ENCODE assay signal across 20 cellular contexts in the genomic region with DNA sequence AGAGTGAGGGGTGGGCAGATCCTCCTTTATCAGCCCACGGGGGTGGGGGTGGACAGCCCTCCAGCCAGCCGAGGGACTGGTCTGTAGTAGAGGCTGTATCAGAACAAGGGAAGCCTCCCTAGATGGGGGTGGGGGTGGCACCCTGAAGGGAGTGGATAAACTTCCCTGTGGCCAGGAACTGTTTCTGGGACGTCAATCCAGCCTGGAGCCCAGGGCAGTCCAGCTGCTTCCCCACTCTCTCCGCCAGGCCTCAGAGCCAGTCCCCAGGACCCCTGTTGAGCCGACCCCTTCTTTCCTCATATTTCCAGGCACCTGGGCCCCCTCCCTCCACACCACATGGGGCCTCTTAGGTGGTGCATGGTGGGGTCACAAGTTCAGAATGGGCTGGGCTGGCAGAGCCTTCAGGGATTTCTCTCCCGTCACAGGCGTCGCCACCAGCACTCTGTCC. TPM values are rescaled to one million over a fixed set of nuclear protein-coding genes. Genes with fewer than 3 reads are reported as not detected.
DNase-seq lines count a peak whose midpoint lies in the region; ATAC-seq and TF ChIP-seq lines count a peak whose summit lies in the region.
"Had no signal": no experiment of that assay in that cellular context is flagged by ENCODE, and none has a peak within 500 bp of the region (broad histone marks: within the 10 kb centered on the region; RNA-seq: fewer than 3 reads in every experiment).

No MANE protein-coding gene starts in this region.

- H3K9me3 ChIP-seq in HEK293 (ENCODE audit: control insufficient read depth, insufficient read depth, low read depth, low read length): no peaks in the 10 kb centered on the region
- H3K9me3 ChIP-seq: SJSA1 had no signal

- POLR2A ChIA-PET in HEK293 (lab: Yijun Ruan, JAX): no interaction called here

- DNase-seq in activated CD4-positive, CD25-positive, alpha-beta regulatory T cell treated with anti-CD3 and anti-CD28 coated beads, Interleukin-2, amount 50 U/mL, for 72 hours: peak; percentile 29
- DNase-seq in left kidney (ENCODE audit: low read depth, low spot score) (peak; percentile 7), ureter (ENCODE audit: low spot score) (peak; percentile 42), NCI-H1105 treated with DMSO at 0.1 percent for 48 hours (lab: John Stamatoyannopoulos, UW) (no peak)
- DNase-seq: COR-L47, DMS153, HFFc6, NCI-H1436, NCI-H2029, NCI-H2171 treated with DMSO at 0.1 percent for 48 hours, NCI-H446 treated with DMSO at 0.1 percent for 48 hours, RPMI8226 had no signal

- no peak overlapping the region for H3K27ac ChIP-seq in HEK293 (ENCODE audit: extremely low read depth, low read depth, low read length)
- H3K27ac ChIP-seq: 22Rv1, SJSA1 had no signal

- TF ChIP-seq CTCF in HEK293 (tag by site-specific recombination; IDR thresholded peaks at IDR 0.05): no peak

- no peak for ATAC-seq in activated CD4-positive, CD25-positive, alpha-beta regulatory T cell treated with anti-CD3 and anti-CD28 coated beads, Interleukin-2, amount 50 U/mL, for 24 hours
- ATAC-seq in HG03095 (IDR thresholded peaks at IDR 0.05; ENCODE audit: unreplicated experiment) (no peak), HG02623 (IDR thresholded peaks at IDR 0.05; ENCODE audit: unreplicated experiment) (no peak)

- CTCF ChIA-PET in HEK293 (lab: Yijun Ruan, JAX): interaction anchor here (0.6 kb wide), 1 partner anchor 76 kb away, joined by 3 read pairs; no protein-coding TSS in a partner anchor

- no peaks in the 10 kb centered on the region for H3K36me3 ChIP-seq in HEK293 (ENCODE audit: control insufficient read depth in 2 of 2, insufficient read depth in 1 of 2, low read length in 2 of 2)
- H3K36me3 ChIP-seq: SJSA1 had no signal

- H3K4me3 ChIP-seq in HEK293 (ENCODE audit: low read depth, low read length): no peak overlapping the region
- H3K4me3 ChIP-seq: SJSA1 had no signal

- no peaks in the 10 kb centered on the region for H3K4me1 ChIP-seq in HEK293 (ENCODE audit: control insufficient read depth, insufficient read depth, low read length)

TF ChIP-seq in HEK293, 187 proteins besides CTCF, POLR2A, EP300 and RAD21:
- TF ChIP-seq KLF1 (tag by site-specific recombination; IDR thresholded peaks at IDR 0.05) (peak; percentile 41; the same call in 1 of the 2 replicates), ZNF354C (tag by site-specific recombination; IDR thresholded peaks at IDR 0.05; ENCODE audit: borderline replicate concordance, low read depth) (no peak), ZNF571 (tag by site-specific recombination; IDR thresholded peaks at IDR 0.05) (no peak), GLIS2 (tag by site-specific recombination; IDR thresholded peaks at IDR 0.05) (peak; percentile 11; the same call in 1 of the 2 replicates)
- TF ChIP-seq, protein P1, sequence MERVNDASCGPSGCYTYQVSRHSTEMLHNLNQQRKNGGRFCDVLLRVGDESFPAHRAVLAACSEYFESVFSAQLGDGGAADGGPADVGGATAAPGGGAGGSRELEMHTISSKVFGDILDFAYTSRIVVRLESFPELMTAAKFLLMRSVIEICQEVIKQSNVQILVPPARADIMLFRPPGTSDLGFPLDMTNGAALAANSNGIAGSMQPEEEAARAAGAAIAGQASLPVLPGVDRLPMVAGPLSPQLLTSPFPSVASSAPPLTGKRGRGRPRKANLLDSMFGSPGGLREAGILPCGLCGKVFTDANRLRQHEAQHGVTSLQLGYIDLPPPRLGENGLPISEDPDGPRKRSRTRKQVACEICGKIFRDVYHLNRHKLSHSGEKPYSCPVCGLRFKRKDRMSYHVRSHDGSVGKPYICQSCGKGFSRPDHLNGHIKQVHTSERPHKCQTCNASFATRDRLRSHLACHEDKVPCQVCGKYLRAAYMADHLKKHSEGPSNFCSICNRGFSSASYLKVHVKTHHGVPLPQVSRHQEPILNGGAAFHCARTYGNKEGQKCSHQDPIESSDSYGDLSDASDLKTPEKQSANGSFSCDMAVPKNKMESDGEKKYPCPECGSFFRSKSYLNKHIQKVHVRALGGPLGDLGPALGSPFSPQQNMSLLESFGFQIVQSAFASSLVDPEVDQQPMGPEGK (tag by site-specific recombination; IDR thresholded peaks at IDR 0.05): no peak
TF ChIP-seq in HEK293: peak in this region for 2.

RNA-seq across cellular contexts. Expression of a gene that starts 6.7 kb away (rescaled TPM):
- 2.6 TPM for total RNA-seq in ureter
- total RNA-seq: H4, LHCN-M2, SJSA1 had no signal

RNA-seq across cellular contexts. Expression of a gene that starts 46.8 kb away (rescaled TPM):
- total RNA-seq in ureter: 34.5 TPM

RNA-seq across cellular contexts. Expression of a gene that starts 54.2 kb away (rescaled TPM):
- total RNA-seq in ureter: 17.3 TPM
